Comparison of ENCODE assay signal across 14 cellular contexts in genomic region chr11:94271885-94272372, GRCh38. TPM values are rescaled to one million over a fixed set of nuclear protein-coding genes. Genes with fewer than 3 reads are reported as not detected.
DNase-seq lines count a peak whose midpoint lies in the region; ATAC-seq and TF ChIP-seq lines count a peak whose summit lies in the region.
"Had no signal": no experiment of that assay in that cellular context is flagged by ENCODE, and none has a peak within 500 bp of the region (broad histone marks: within the 10 kb centered on the region; RNA-seq: fewer than 3 reads in every experiment).

No MANE protein-coding gene starts in this region.

- peak; percentile 29 for DNase-seq in epithelial cell of prostate (ENCODE audit: low read depth, low spot score)
- DNase-seq in MG63: no peak
- no peak for DNase-seq in NCI-H345 treated with DMSO at 0.1 percent for 48 hours (lab: John Stamatoyannopoulos, UW; ENCODE audit: unreplicated experiment)
- no peak for DNase-seq in CD4-positive, alpha-beta T cell
- DNase-seq: amniotic stem cell, Kasumi-1 had no signal

- H3K27ac Mint-ChIP-seq in CD4-positive, alpha-beta T cell: no peak overlapping the region

- no peaks in the 10 kb centered on the region for H3K27me3 Mint-ChIP-seq in CD4-positive, alpha-beta T cell

- no peaks in the 10 kb centered on the region for H3K9me3 ChIP-seq in MG63
- H3K9me3 ChIP-seq in CD4-positive, alpha-beta T cell (ENCODE audit: control insufficient read depth, low read length): no peaks in the 10 kb centered on the region
- H3K9me3 ChIP-seq: SJSA1 had no signal

- no peaks in the 10 kb centered on the region for H3K4me1 Mint-ChIP-seq in CD4-positive, alpha-beta T cell (ENCODE audit: low read depth)

- no peaks in the 10 kb centered on the region for H3K36me3 Mint-ChIP-seq in CD4-positive, alpha-beta T cell (ENCODE audit: low read depth)

- no peaks in the 10 kb centered on the region for H3K36me3 ChIP-seq in MG63
- H3K36me3 ChIP-seq: SJSA1 had no signal

- no peak overlapping the region for H3K4me3 Mint-ChIP-seq in CD4-positive, alpha-beta T cell
- H3K4me3 Mint-ChIP-seq: nephron had no signal

- H3K4me3 ChIP-seq in MG63: no peak overlapping the region
- H3K4me3 ChIP-seq: SJSA1 had no signal

- intact Hi-C loops in CD4-positive, alpha-beta T cell (cut with DNase I, micrococcal nuclease): no loop called here

- CTCF ChIA-PET in CD4-positive, alpha-beta T cell (lab: Charles Lee): no interaction called here

- TF ChIP-seq CTCF in CD4-positive, alpha-beta T cell (IDR thresholded peaks at IDR 0.05): no peak

- H3K9me3 Mint-ChIP-seq in CD4-positive, alpha-beta T cell: peaks cover 18% of the 10 kb centered on the region

- no peak overlapping the region for H3K27ac ChIP-seq in epithelial cell of prostate
- H3K27ac ChIP-seq in CD4-positive, alpha-beta T cell (ENCODE audit: low read depth, low read length): no peak overlapping the region
- H3K27ac ChIP-seq: SJSA1 had no signal

- ATAC-seq in GM18909 (IDR thresholded peaks at IDR 0.05; ENCODE audit: poor library complexity, unreplicated experiment) (peak; percentile 90), GM21529 (IDR thresholded peaks at IDR 0.05; ENCODE audit: unreplicated experiment) (peak; percentile 89), HG03103 (IDR thresholded peaks at IDR 0.05; ENCODE audit: low read depth, unreplicated experiment) (peak; percentile 79)
- ATAC-seq in CD4-positive, alpha-beta T cell (ENCODE audit: poor library complexity): no peak

- POLR2A ChIA-PET in CD4-positive, alpha-beta T cell (lab: Charles Lee): no interaction called here

- H3K27me3 ChIP-seq in MG63: no peaks in the 10 kb centered on the region
- H3K27me3 ChIP-seq in CD4-positive, alpha-beta T cell (ENCODE audit: control insufficient read depth, insufficient read depth, low read length): no peaks in the 10 kb centered on the region
- H3K27me3 ChIP-seq: SJSA1 had no signal

RNA-seq across cellular contexts. Expression of gene IZUMO1R, which starts 32.5 kb away (rescaled TPM):
- not detected in 2 replicates for total RNA-seq in MG63 (2014; rRNA removed; shearing (Covaris generic); ENCODE audit: low replicate concordance)
- total RNA-seq in CD4-positive, alpha-beta T cell: not detected
- total RNA-seq: H4, NCI-H460, SJSA1, temporal lobe had no signal
